In the genomic region with DNA sequence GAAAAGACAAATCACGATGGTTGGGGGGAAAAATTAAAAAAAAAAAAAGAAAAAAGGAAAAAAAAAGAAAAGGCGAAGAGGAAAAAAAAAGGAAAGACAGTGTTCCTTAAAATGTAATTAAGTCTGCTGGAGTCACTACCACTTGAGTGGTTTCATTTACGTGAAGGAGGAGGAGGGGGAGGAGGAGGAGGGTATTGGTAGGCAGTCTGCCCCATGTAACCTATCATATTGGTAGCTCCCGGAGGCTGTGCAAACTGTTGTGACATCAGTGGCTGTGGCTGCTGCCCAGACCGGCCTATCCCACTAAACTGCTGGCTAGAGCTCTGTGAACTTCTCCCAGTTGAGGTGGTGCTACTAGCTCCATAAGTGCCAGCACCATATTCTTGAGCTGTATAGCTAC, we compare ENCODE assay signal across 18 cellular contexts. TPM values are rescaled to one million over a fixed set of nuclear protein-coding genes. Genes with fewer than 3 reads are reported as not detected.
DNase-seq lines count a peak whose midpoint lies in the region; ATAC-seq, FAIRE-seq and TF ChIP-seq lines count a peak whose summit lies in the region.
"Had no signal": no experiment of that assay in that cellular context is flagged by ENCODE, and none has a peak within 500 bp of the region (broad histone marks: within the 10 kb centered on the region; RNA-seq: fewer than 3 reads in every experiment).

No MANE protein-coding gene starts in this region.

- H3K36me3 ChIP-seq in HepG2 (replicated peaks in 1 of 2; ENCODE audit: control insufficient read depth in 1 of 2, insufficient read depth in 2 of 2, low read length in 2 of 2) (peaks cover 26 to 69% of the 10 kb centered on the region in 2 experiments), upper lobe of left lung (peaks cover 78 to 100% (median 91%) of the 10 kb centered on the region in 4 donors)

- TF ChIP-seq EP300 in HepG2 (IDR thresholded peaks at IDR 0.05; ENCODE audit: low read depth in 2 of 2, low read length in 2 of 2) (no peak), HepG2 (CRISPR knock-in tag; IDR thresholded peaks at IDR 0.05; ENCODE audit: borderline replicate concordance) (no peak), upper lobe of left lung (IDR thresholded peaks at IDR 0.05) (no peak)

- H3K9me3 Mint-ChIP-seq in activated naive CD8-positive, alpha-beta T cell (ENCODE audit: low read depth), result no peaks in the 10 kb centered on the region
- no peaks in the 10 kb centered on the region for H3K9me3 Mint-ChIP-seq in activated naive CD8-positive, alpha-beta T cell treated with anti-CD3 and anti-CD28 coated beads, Interleukin-2, amount 50 U/mL, for 24 hours
- H3K9me3 Mint-ChIP-seq in activated naive CD8-positive, alpha-beta T cell treated with anti-CD3 and anti-CD28 coated beads for 36 hours, result no peaks in the 10 kb centered on the region
- H3K9me3 Mint-ChIP-seq: brain had no signal

- peak overlapping the region; percentile 68 for H3K27ac Mint-ChIP-seq in activated naive CD8-positive, alpha-beta T cell
- no peak overlapping the region for H3K27ac Mint-ChIP-seq in activated naive CD8-positive, alpha-beta T cell treated with anti-CD3 and anti-CD28 coated beads, Interleukin-2, amount 50 U/mL, for 24 hours
- H3K27ac Mint-ChIP-seq in activated naive CD8-positive, alpha-beta T cell treated with anti-CD3 and anti-CD28 coated beads for 36 hours, result peak overlapping the region; percentile 43

- no peak for ATAC-seq in activated naive CD8-positive, alpha-beta T cell treated with anti-CD3 and anti-CD28 coated beads, Interleukin-2, amount 50 U/mL, for 24 hours
- ATAC-seq in HepG2 (peak; percentile 49), upper lobe of left lung (ENCODE audit: low FRiP score in 2 of 2) (peak; percentile 42 to 60), HG03280 (IDR thresholded peaks at IDR 0.05; ENCODE audit: unreplicated experiment) (no peak)

- no peak overlapping the region for H3K27ac ChIP-seq in HepG2 (ENCODE audit: extremely low read length, insufficient read depth, low read length)
- peak overlapping the region in 1 of 4 donors; percentile 30 for H3K27ac ChIP-seq in upper lobe of left lung

- CTCF ChIA-PET in HepG2 (lab: Yijun Ruan, JAX; ENCODE audit: low intra/inter-chr PET ratio, low total read pairs), result no interaction called here

- H2AFZ ChIP-seq in HepG2 (ENCODE audit: low read length), result no peak overlapping the region

- no peak overlapping the region for H3K4me2 ChIP-seq in HepG2 (ENCODE audit: low read depth, low read length)

- WGBS in HepG2 (ENCODE audit: low lambda C conversion rate), result 90% methylated on average over 4 of the region's 5 CpGs
- 42 to 65% methylated on average over 4 to 5 of the region's 5 CpGs for WGBS in upper lobe of left lung, 2 donors

- DNase-seq in activated naive CD8-positive, alpha-beta T cell treated with anti-CD3 and anti-CD28 coated beads, Interleukin-2, amount 50 U/mL, for 24 hours, result no peak
- no peak for DNase-seq in activated naive CD8-positive, alpha-beta T cell treated with anti-CD3 and anti-CD28 coated beads for 36 hours
- DNase-seq in HepG2 (ENCODE audit: low spot score) (no peak), upper lobe of left lung (peak in 1 of 2 donors; percentile 78), NCI-H2107 treated with DMSO at 0.1 percent for 48 hours (lab: John Stamatoyannopoulos, UW; ENCODE audit: unreplicated experiment) (no peak), NCI-H146 (lab: John Stamatoyannopoulos, UW) (no peak)
- DNase-seq: activated effector memory CD4-positive, alpha-beta T cell treated with anti-CD3 and anti-CD28 coated beads, Interleukin-2, amount 50 U/mL, for 16 hours; effector CD8-positive, alpha-beta T cell; foreskin fibroblast; GOT3; NCI-H187; NCI-H748 treated with DMSO at 0.1 percent for 48 hours; stimulated activated CD4-positive, alpha-beta T cell treated with anti-CD3 and anti-CD28 coated beads, Interleukin-12 subunit alpha, Interleukin-12 subunit beta, amount 100 ng/mL, for 4 hours; T-helper 9 cell had no signal

- in situ Hi-C loops in HepG2 (cut with HindIII; ENCODE audit: extremely low pct_ligation_motif_present, low pct_unique_long_range_greater_than_20kb), result no loop called here

- no peaks in the 10 kb centered on the region for H3K9me3 ChIP-seq in HepG2 (ENCODE audit: low read length)
- no peaks in the 10 kb centered on the region for H3K9me3 ChIP-seq in upper lobe of left lung

- no peaks in the 10 kb centered on the region for H3K27me3 ChIP-seq in HepG2 (ENCODE audit: control insufficient read depth in 1 of 2, insufficient read depth in 2 of 2, low read length in 2 of 2)
- no peaks in the 10 kb centered on the region for H3K27me3 ChIP-seq in upper lobe of left lung

- H3K4me1 ChIP-seq in HepG2 (ENCODE audit: insufficient read depth, low read length) (peaks cover 4% of the 10 kb centered on the region), upper lobe of left lung (peaks cover 5 to 22% (median 7%) of the 10 kb centered on the region in 4 donors)

- intact Hi-C loops in HepG2 (cut with micrococcal nuclease; ENCODE audit: unreplicated experiment), result no loop called here

- H3K4me3 ChIP-seq in HepG2 (replicated peaks in 1 of 3; ENCODE audit: insufficient read depth in 1 of 3, low read depth in 2 of 3, low read length in 3 of 3) (no peak overlapping the region), upper lobe of left lung (no peak overlapping the region)

- POLR2A ChIA-PET in HepG2 (lab: Yijun Ruan, JAX), result interaction anchor here (0.8 to 1.9 kb wide), 2 partner anchors 9 to 22 kb away, joined by 3 to 8 read pairs; no protein-coding TSS in a partner anchor

- peaks cover 3% of the 10 kb centered on the region for H4K20me1 ChIP-seq in HepG2 (ENCODE audit: insufficient read depth, low read length)

- peaks cover 59% of the 10 kb centered on the region for H3K4me1 Mint-ChIP-seq in activated naive CD8-positive, alpha-beta T cell (ENCODE audit: low read depth)
- peaks cover 53% of the 10 kb centered on the region for H3K4me1 Mint-ChIP-seq in activated naive CD8-positive, alpha-beta T cell treated with anti-CD3 and anti-CD28 coated beads, Interleukin-2, amount 50 U/mL, for 24 hours
- peaks cover 54% of the 10 kb centered on the region for H3K4me1 Mint-ChIP-seq in activated naive CD8-positive, alpha-beta T cell treated with anti-CD3 and anti-CD28 coated beads for 36 hours

- TF ChIP-seq POLR2A in HepG2 (IDR thresholded peaks at IDR 0.05; ENCODE audit: insufficient read depth in 1 of 2, low read depth in 2 of 2, low read length in 2 of 2) (peak in 1 of 2 experiments; percentile 35; a peak in 1 of 4 replicates), upper lobe of left lung (IDR thresholded peaks at IDR 0.05) (no peak)

- H3K27me3 Mint-ChIP-seq in activated naive CD8-positive, alpha-beta T cell, result no peaks in the 10 kb centered on the region
- H3K27me3 Mint-ChIP-seq in activated naive CD8-positive, alpha-beta T cell treated with anti-CD3 and anti-CD28 coated beads, Interleukin-2, amount 50 U/mL, for 24 hours, result no peaks in the 10 kb centered on the region
- no peaks in the 10 kb centered on the region for H3K27me3 Mint-ChIP-seq in activated naive CD8-positive, alpha-beta T cell treated with anti-CD3 and anti-CD28 coated beads for 36 hours
- H3K27me3 Mint-ChIP-seq: brain had no signal

- no peaks in the 10 kb centered on the region for H3K79me2 ChIP-seq in HepG2 (ENCODE audit: insufficient read depth, low read length)

- no peak overlapping the region for H3K9ac ChIP-seq in HepG2 (ENCODE audit: insufficient read depth, low read depth, low read length)

- no peak for FAIRE-seq in HepG2 (lab: Jason Lieb, UNC)

- peaks cover 22% of the 10 kb centered on the region for H3K36me3 Mint-ChIP-seq in activated naive CD8-positive, alpha-beta T cell
- H3K36me3 Mint-ChIP-seq in activated naive CD8-positive, alpha-beta T cell treated with anti-CD3 and anti-CD28 coated beads, Interleukin-2, amount 50 U/mL, for 24 hours (ENCODE audit: low read depth), result peaks cover 91% of the 10 kb centered on the region
- peaks cover 82% of the 10 kb centered on the region for H3K36me3 Mint-ChIP-seq in activated naive CD8-positive, alpha-beta T cell treated with anti-CD3 and anti-CD28 coated beads for 36 hours

- no peak overlapping the region for H3K4me3 Mint-ChIP-seq in activated naive CD8-positive, alpha-beta T cell
- no peak overlapping the region for H3K4me3 Mint-ChIP-seq in activated naive CD8-positive, alpha-beta T cell treated with anti-CD3 and anti-CD28 coated beads, Interleukin-2, amount 50 U/mL, for 24 hours
- H3K4me3 Mint-ChIP-seq in activated naive CD8-positive, alpha-beta T cell treated with anti-CD3 and anti-CD28 coated beads for 36 hours, result no peak overlapping the region
- H3K4me3 Mint-ChIP-seq: brain had no signal

- TF ChIP-seq RAD21 in HepG2 (CRISPR knock-in tag; IDR thresholded peaks at IDR 0.05), result no peak

- TF ChIP-seq CTCF in HepG2 (CRISPR knock-in tag; IDR thresholded peaks at IDR 0.05), result no peak
- TF ChIP-seq CTCF in upper lobe of left lung (IDR thresholded peaks at IDR 0.05), result no peak

- BruUV-seq in HepG2 (replicated peaks; lab: Mats Ljungman, UMichigan), result no TSS peak

RNA-seq across cellular contexts. Expression of a gene that starts 17.9 kb away (rescaled TPM):
- 1 to 10 TPM in 1 of 2 experiments, under 1 TPM in 1; 0.72 to 1.3 TPM for total RNA-seq in activated naive CD8-positive, alpha-beta T cell treated with anti-CD3 and anti-CD28 coated beads for 36 hours
- 18.9 and 24.2 TPM in 2 replicates for total RNA-seq in HepG2 (2016; rRNA removed; fragmentation: Illumina TruSeq; extraction: Trizol)
- 15.4 and 17.8 TPM in 2 replicates for total RNA-seq in HepG2 (2016; cell fraction: cytosol; rRNA removed; fragmentation: Illumina TruSeq; extraction: Trizol; ENCODE audit: low read depth)
- 18.4 and 24.9 TPM in 2 replicates for total RNA-seq in HepG2 (2016; cell fraction: insoluble cytoplasmic fraction; rRNA removed; fragmentation: Illumina TruSeq; extraction: Trizol)
- total RNA-seq in HepG2 (2016; cell fraction: membrane; rRNA removed; fragmentation: Illumina TruSeq; extraction: Trizol), result 25.0 and 25.7 TPM in 2 replicates
- 24.1 and 25.4 TPM in 2 replicates for total RNA-seq in HepG2 (2016; cell fraction: nucleus; rRNA removed; fragmentation: Illumina TruSeq; extraction: Trizol)
- polyA plus RNA-seq in HepG2 (2011; rRNA removed), result 44.4 and 65.7 TPM in 2 replicates
- 51.3 and 51.5 TPM in 2 replicates for polyA plus RNA-seq in HepG2 (2011; cell fraction: cytosol; rRNA removed)
- polyA plus RNA-seq in HepG2 (2011; cell fraction: nucleus; rRNA removed), result 13.4 and 13.6 TPM in 2 replicates
- polyA plus RNA-seq in HepG2 (2012), result 25.3 and 25.4 TPM in 2 replicates
- polyA plus RNA-seq in HepG2 (2016; cell fraction: cytosol; fragmentation: Illumina TruSeq; extraction: Trizol; ENCODE audit: low read depth), result 22.6 and 32.8 TPM in 2 replicates
- polyA plus RNA-seq in HepG2 (2016; cell fraction: insoluble cytoplasmic fraction; fragmentation: Illumina TruSeq; extraction: Trizol; ENCODE audit: low read depth), result 25.8 and 26.8 TPM in 2 replicates
- polyA plus RNA-seq in HepG2 (2016; cell fraction: membrane; fragmentation: Illumina TruSeq; extraction: Trizol; ENCODE audit: low read depth), result 31.8 and 34.1 TPM in 2 replicates
- 38.2 and 40.9 TPM in 2 replicates for polyA plus RNA-seq in HepG2 (2016; cell fraction: nucleus; fragmentation: Illumina TruSeq; extraction: Trizol; ENCODE audit: insufficient read depth, low read depth)
- polyA minus RNA-seq in HepG2 (2011; rRNA and poly(A)+ RNA removed; ENCODE audit: low replicate concordance), result 11.9 and 47.4 TPM in 2 replicates
- 22.6 and 22.7 TPM in 2 replicates for polyA minus RNA-seq in HepG2 (2011; cell fraction: cytosol; rRNA and poly(A)+ RNA removed)
- 6.4 and 12.8 TPM in 2 replicates for polyA minus RNA-seq in HepG2 (2011; cell fraction: nucleus; rRNA and poly(A)+ RNA removed)
- total RNA-seq in upper lobe of left lung, result 10 to 100 TPM in 2 of 6 donors, 1 to 10 TPM in 4; 7.3 to 14.2 (median 9.7) TPM

RNA-seq across cellular contexts. Expression of a gene that starts 20.3 kb away (rescaled TPM):
- total RNA-seq in activated naive CD8-positive, alpha-beta T cell treated with anti-CD3 and anti-CD28 coated beads for 36 hours, result 100 to 1,000 TPM; 254 to 256 TPM
- total RNA-seq in HepG2 (2016; rRNA removed; fragmentation: Illumina TruSeq; extraction: Trizol) (238 and 251 TPM in 2 replicates), upper lobe of left lung (1,000 to 10,000 TPM in 2 of 6 donors, 100 to 1,000 TPM in 4; 428 to 2,078 (median 621) TPM)
- total RNA-seq in HepG2 (2016; cell fraction: cytosol; rRNA removed; fragmentation: Illumina TruSeq; extraction: Trizol; ENCODE audit: low read depth), result 42.5 and 43.8 TPM in 2 replicates
- total RNA-seq in HepG2 (2016; cell fraction: insoluble cytoplasmic fraction; rRNA removed; fragmentation: Illumina TruSeq; extraction: Trizol), result 229 and 234 TPM in 2 replicates
- total RNA-seq in HepG2 (2016; cell fraction: membrane; rRNA removed; fragmentation: Illumina TruSeq; extraction: Trizol), result 50.6 and 57.8 TPM in 2 replicates
- total RNA-seq in HepG2 (2016; cell fraction: nucleus; rRNA removed; fragmentation: Illumina TruSeq; extraction: Trizol), result 224 and 247 TPM in 2 replicates
- 344 and 362 TPM in 2 replicates for polyA plus RNA-seq in HepG2 (2011; rRNA removed)
- 156 and 197 TPM in 2 replicates for polyA plus RNA-seq in HepG2 (2011; cell fraction: cytosol; rRNA removed)
- polyA plus RNA-seq in HepG2 (2011; cell fraction: nucleus; rRNA removed), result 920 and 1,014 TPM in 2 replicates
- polyA plus RNA-seq in HepG2 (2012), result 102 and 112 TPM in 2 replicates
- 3.1 and 3.6 TPM in 2 replicates for polyA plus RNA-seq in HepG2 (2016; cell fraction: cytosol; fragmentation: Illumina TruSeq; extraction: Trizol; ENCODE audit: low read depth)
- polyA plus RNA-seq in HepG2 (2016; cell fraction: insoluble cytoplasmic fraction; fragmentation: Illumina TruSeq; extraction: Trizol; ENCODE audit: low read depth), result 120 and 135 TPM in 2 replicates
- 11.9 and 15.1 TPM in 2 replicates for polyA plus RNA-seq in HepG2 (2016; cell fraction: membrane; fragmentation: Illumina TruSeq; extraction: Trizol; ENCODE audit: low read depth)
- 326 and 352 TPM in 2 replicates for polyA plus RNA-seq in HepG2 (2016; cell fraction: nucleus; fragmentation: Illumina TruSeq; extraction: Trizol; ENCODE audit: insufficient read depth, low read depth)
- 454 and 540 TPM in 2 replicates for polyA minus RNA-seq in HepG2 (2011; rRNA and poly(A)+ RNA removed; ENCODE audit: low replicate concordance)
- 210 and 220 TPM in 2 replicates for polyA minus RNA-seq in HepG2 (2011; cell fraction: cytosol; rRNA and poly(A)+ RNA removed)
- polyA minus RNA-seq in HepG2 (2011; cell fraction: nucleus; rRNA and poly(A)+ RNA removed), result 473 and 556 TPM in 2 replicates

RNA-seq across cellular contexts. Expression of a gene that starts 30.8 kb away (rescaled TPM):
- not detected for total RNA-seq in activated naive CD8-positive, alpha-beta T cell treated with anti-CD3 and anti-CD28 coated beads for 36 hours
- total RNA-seq in HepG2 (2016; rRNA removed; fragmentation: Illumina TruSeq; extraction: Trizol) (not detected in 2 replicates), upper lobe of left lung (not detected)
- not detected in 2 replicates for total RNA-seq in HepG2 (2016; cell fraction: cytosol; rRNA removed; fragmentation: Illumina TruSeq; extraction: Trizol; ENCODE audit: low read depth)
- total RNA-seq in HepG2 (2016; cell fraction: insoluble cytoplasmic fraction; rRNA removed; fragmentation: Illumina TruSeq; extraction: Trizol), result not detected in 2 replicates
- total RNA-seq in HepG2 (2016; cell fraction: membrane; rRNA removed; fragmentation: Illumina TruSeq; extraction: Trizol), result not detected in 2 replicates
- not detected in 2 replicates for total RNA-seq in HepG2 (2016; cell fraction: nucleus; rRNA removed; fragmentation: Illumina TruSeq; extraction: Trizol)
- polyA plus RNA-seq in HepG2 (2011; rRNA removed), result not detected in 2 replicates
- 0.03 TPM in 1 of 2 replicates, not detected in the other for polyA plus RNA-seq in HepG2 (2011; cell fraction: cytosol; rRNA removed)
- not detected in 2 replicates for polyA plus RNA-seq in HepG2 (2011; cell fraction: nucleus; rRNA removed)
- not detected in 2 replicates for polyA plus RNA-seq in HepG2 (2012)
- polyA plus RNA-seq in HepG2 (2016; cell fraction: cytosol; fragmentation: Illumina TruSeq; extraction: Trizol; ENCODE audit: low read depth), result not detected in 2 replicates
- polyA plus RNA-seq in HepG2 (2016; cell fraction: insoluble cytoplasmic fraction; fragmentation: Illumina TruSeq; extraction: Trizol; ENCODE audit: low read depth), result not detected in 2 replicates
- polyA plus RNA-seq in HepG2 (2016; cell fraction: membrane; fragmentation: Illumina TruSeq; extraction: Trizol; ENCODE audit: low read depth), result not detected in 2 replicates
- not detected in 2 replicates for polyA plus RNA-seq in HepG2 (2016; cell fraction: nucleus; fragmentation: Illumina TruSeq; extraction: Trizol; ENCODE audit: insufficient read depth, low read depth)
- polyA minus RNA-seq in HepG2 (2011; rRNA and poly(A)+ RNA removed; ENCODE audit: low replicate concordance), result not detected in 2 replicates
- polyA minus RNA-seq in HepG2 (2011; cell fraction: cytosol; rRNA and poly(A)+ RNA removed), result not detected in 2 replicates
- not detected in 2 replicates for polyA minus RNA-seq in HepG2 (2011; cell fraction: nucleus; rRNA and poly(A)+ RNA removed)
- total RNA-seq: subcutaneous adipose tissue had no signal

Comparison
In these comparisons a context has a peak if more than half of its experiments do, and no peak if none do; other contexts are left out.
1. ATAC-seq: peak in HepG2 (single experiment) and upper lobe of left lung (2 of 2); none in activated naive CD8-positive, alpha-beta T cell treated with anti-CD3 and anti-CD28 coated beads, Interleukin-2, amount 50 U/mL, for 24 hours (single experiment) and HG03280 (single experiment).